In the genomic region with DNA sequence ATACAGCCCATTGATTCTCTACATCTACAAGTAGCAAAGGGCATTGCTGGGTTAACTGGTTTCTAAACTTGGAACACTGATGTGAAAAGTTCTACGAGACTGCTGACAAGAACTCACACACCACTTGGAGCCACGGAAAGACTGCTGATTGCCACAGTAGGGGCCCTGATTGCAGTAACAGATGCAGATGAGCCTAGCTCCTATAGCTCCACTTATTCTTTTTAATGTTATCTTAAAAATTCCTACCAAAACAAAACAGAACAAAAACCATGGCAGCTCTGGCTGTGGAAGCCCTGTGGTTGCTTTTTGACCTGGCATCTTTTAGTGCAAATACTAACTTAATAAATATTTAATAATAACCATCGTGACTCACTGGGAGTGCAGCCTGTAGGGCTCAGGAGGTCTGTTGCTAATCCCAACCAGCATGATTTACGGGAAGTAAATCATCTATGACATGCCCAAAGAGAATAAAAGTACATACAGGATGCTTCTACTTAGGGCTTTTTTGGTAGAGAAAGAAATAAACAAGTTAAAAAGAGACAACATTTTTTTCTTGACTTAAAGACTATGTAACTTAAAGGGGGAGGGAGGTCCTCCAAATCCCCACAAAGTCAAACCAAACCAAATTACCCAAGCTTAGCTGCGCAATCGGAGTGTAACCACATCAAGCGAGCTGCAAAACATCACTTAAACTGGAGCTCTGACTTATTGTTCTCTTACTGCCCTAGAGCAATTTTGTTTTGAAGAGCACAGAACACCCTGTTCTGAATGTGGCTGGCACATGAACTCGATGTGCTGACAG, we compare ENCODE assay signal across 8 cellular contexts.
DNase-seq lines count a peak whose midpoint lies in the region; ATAC-seq and TF ChIP-seq lines count a peak whose summit lies in the region.

No MANE protein-coding gene starts in this region.

- no peak for TF ChIP-seq CTCF in LNCaP clone FGC (IDR thresholded peaks at IDR 0.05; ENCODE audit: control insufficient read depth, extremely low read depth, insufficient read depth)
- no peak for TF ChIP-seq CTCF in endodermal cell (conservative IDR thresholded peaks at IDR 0.05)
- no peak for TF ChIP-seq CTCF in GM13977 (IDR thresholded peaks at IDR 0.05; ENCODE audit: extremely low read depth, insufficient read depth, missing control alignments)

- CTCF ChIA-PET in activated CD4-positive, alpha-beta memory T cell treated with anti-CD3 and anti-CD28 coated beads for 36 hours (lab: Charles Lee): interaction anchor here (0.6 to 3.5 kb wide), 8 partner anchors 10 to 139 kb away, joined by 3 to 37 read pairs (median 4); a partner anchor contains a TSS

- H3K36me3 Mint-ChIP-seq in activated CD4-positive, alpha-beta memory T cell treated with anti-CD3 and anti-CD28 coated beads for 36 hours: peaks cover 23% of the 10 kb centered on the region
- H3K36me3 Mint-ChIP-seq in endodermal cell (ENCODE audit: low read depth): peaks cover 12% of the 10 kb centered on the region

- WGBS in endodermal cell (ENCODE audit: insufficient coverage in 1 of 2, insufficient read length in 1 of 2), 2 experiments: 42 to 69% methylated on average over 3 to 8 of the region's 8 CpGs

- peaks cover 16% of the 10 kb centered on the region for H3K4me1 ChIP-seq in endodermal cell (ENCODE audit: control insufficient read depth, insufficient read depth, low read length)

- no peaks in the 10 kb centered on the region for H3K9me3 Mint-ChIP-seq in activated CD4-positive, alpha-beta memory T cell treated with anti-CD3 and anti-CD28 coated beads for 36 hours
- H3K9me3 Mint-ChIP-seq in endodermal cell: peaks cover 4% of the 10 kb centered on the region

- peak overlapping the region; percentile 80 for H3K27ac Mint-ChIP-seq in activated CD4-positive, alpha-beta memory T cell treated with anti-CD3 and anti-CD28 coated beads for 36 hours
- peak overlapping the region; percentile 48 for H3K27ac Mint-ChIP-seq in endodermal cell

- H3K4me3 Mint-ChIP-seq in activated CD4-positive, alpha-beta memory T cell treated with anti-CD3 and anti-CD28 coated beads for 36 hours: peak overlapping the region; percentile 54
- H3K4me3 Mint-ChIP-seq in endodermal cell: peak overlapping the region; percentile 4

- H3K9me3 ChIP-seq in endodermal cell (ENCODE audit: control insufficient read depth, low read length): no peaks in the 10 kb centered on the region

- no peak overlapping the region for H3K9ac ChIP-seq in endodermal cell (ENCODE audit: extremely low read depth, low read length, poor library complexity, severe bottlenecking)

- ATAC-seq in stimulated activated naive CD8-positive, alpha-beta T cell treated with anti-CD3 and anti-CD28 coated beads, Interleukin-15, Interleukin-2, amounts not matched to agents 100 U/mL and 50 U/mL, for 24 hours: peak; percentile 56

- H3K4me3 ChIP-seq in LNCaP clone FGC (ENCODE audit: low read depth, low read length) (peak overlapping the region; percentile 6), endodermal cell (ENCODE audit: low read length) (peak overlapping the region; percentile 25)

- DNase-seq in AG20443 (ENCODE audit: low spot score): peak; percentile 53
- DNase-seq in LNCaP clone FGC (ENCODE audit: low read depth): peak; percentile 33
- peak; percentile 76 for DNase-seq in activated CD4-positive, alpha-beta memory T cell treated with anti-CD3 and anti-CD28 coated beads for 36 hours
- DNase-seq in endodermal cell: peak; percentile 86
- DNase-seq in mucosa of gallbladder (ENCODE audit: low spot score): peak; percentile 73
- peak; percentile 31 for DNase-seq in stimulated activated naive CD8-positive, alpha-beta T cell treated with anti-CD3 and anti-CD28 coated beads, Interleukin-15, Interleukin-2, amounts not matched to agents 100 U/mL and 50 U/mL, for 24 hours
- DNase-seq in NCI-H1092 treated with DMSO at 0.1 percent for 48 hours (lab: John Stamatoyannopoulos, UW): no peak
- DNase-seq in GM13977 (ENCODE audit: low spot score): no peak

- no peaks in the 10 kb centered on the region for H3K36me3 ChIP-seq in endodermal cell (ENCODE audit: control insufficient read depth, insufficient read depth, low read length)

- peak overlapping the region; percentile 48 for H3K27ac ChIP-seq in endodermal cell (ENCODE audit: low read depth, low read length)

- in situ Hi-C loops in GM13977 (cut with MboI; ENCODE audit: low pct_unique_long_range_greater_than_20kb, low sequenced_read_pairs, unreplicated experiment): no loop called here

- intact Hi-C loops in activated CD4-positive, alpha-beta memory T cell treated with anti-CD3 and anti-CD28 coated beads for 36 hours (cut with micrococcal nuclease): loop anchor here (2.0 to 5.0 kb wide), 3 partner anchors 66 to 131 kb away; no protein-coding TSS in a partner anchor

- POLR2A ChIA-PET in activated CD4-positive, alpha-beta memory T cell treated with anti-CD3 and anti-CD28 coated beads for 36 hours (lab: Charles Lee): interaction anchor here (0.6 to 1.5 kb wide), 6 partner anchors 9 to 86 kb away, joined by 3 to 5 read pairs (median 4); no protein-coding TSS in a partner anchor

- peaks cover 73% of the 10 kb centered on the region for H3K4me1 Mint-ChIP-seq in activated CD4-positive, alpha-beta memory T cell treated with anti-CD3 and anti-CD28 coated beads for 36 hours (ENCODE audit: low read depth)
- H3K4me1 Mint-ChIP-seq in endodermal cell: peaks cover 32% of the 10 kb centered on the region

- H3K27me3 Mint-ChIP-seq in activated CD4-positive, alpha-beta memory T cell treated with anti-CD3 and anti-CD28 coated beads for 36 hours: no peaks in the 10 kb centered on the region
- H3K27me3 Mint-ChIP-seq in endodermal cell (ENCODE audit: insufficient read depth): no peaks in the 10 kb centered on the region

- no peaks in the 10 kb centered on the region for H3K27me3 ChIP-seq in endodermal cell (ENCODE audit: control insufficient read depth, insufficient read depth, low read length, poor library complexity, severe bottlenecking)

Comparison
In these comparisons a context has a peak if more than half of its experiments do, and no peak if none do; other contexts are left out.
1. DNase-seq: peak in AG20443 (single experiment), LNCaP clone FGC (single experiment), activated CD4-positive, alpha-beta memory T cell treated with anti-CD3 and anti-CD28 coated beads for 36 hours (single experiment), endodermal cell (single experiment), mucosa of gallbladder (single experiment) and stimulated activated naive CD8-positive, alpha-beta T cell treated with anti-CD3 and anti-CD28 coated beads, Interleukin-15, Interleukin-2, amounts not matched to agents 100 U/mL and 50 U/mL, for 24 hours (single experiment); none in NCI-H1092 treated with DMSO at 0.1 percent for 48 hours (single experiment) and GM13977 (single experiment).